8 cellular contexts compared by ENCODE assay signal in genomic region chr15:70308011-70308761, GRCh38.
DNase-seq lines count a peak whose midpoint lies in the region; ATAC-seq and FAIRE-seq lines count a peak whose summit lies in the region.

No MANE protein-coding gene starts in this region.

- no peak for FAIRE-seq in urothelium cell line (lab: Jason Lieb, UNC)

- peak; percentile 95 for ATAC-seq in GM21423 (IDR thresholded peaks at IDR 0.05; ENCODE audit: unreplicated experiment)
- peak; percentile 29 for ATAC-seq in esophagus mucosa
- no peak for ATAC-seq in HG03457 (IDR thresholded peaks at IDR 0.05; ENCODE audit: unreplicated experiment)

- DNase-seq in GF-D8 (lab: John Stamatoyannopoulos, UW) (peak; percentile 6), NOMO-1 (lab: John Stamatoyannopoulos, UW; ENCODE audit: unreplicated experiment in 2 of 2) (peak; percentile 43 to 65), islet precursor cell (no peak), foreskin melanocyte (no peak), urothelium cell line (ENCODE audit: low spot score) (no peak)

Comparison
In these comparisons a context has a peak if more than half of its experiments do, and no peak if none do; other contexts are left out.
1. DNase-seq: peak in GF-D8 (single experiment) and NOMO-1 (2 of 2); none in islet precursor cell (single experiment), foreskin melanocyte (single experiment) and urothelium cell line (single experiment).